ENCODE assay signal across 26 cellular contexts in the genomic region with DNA sequence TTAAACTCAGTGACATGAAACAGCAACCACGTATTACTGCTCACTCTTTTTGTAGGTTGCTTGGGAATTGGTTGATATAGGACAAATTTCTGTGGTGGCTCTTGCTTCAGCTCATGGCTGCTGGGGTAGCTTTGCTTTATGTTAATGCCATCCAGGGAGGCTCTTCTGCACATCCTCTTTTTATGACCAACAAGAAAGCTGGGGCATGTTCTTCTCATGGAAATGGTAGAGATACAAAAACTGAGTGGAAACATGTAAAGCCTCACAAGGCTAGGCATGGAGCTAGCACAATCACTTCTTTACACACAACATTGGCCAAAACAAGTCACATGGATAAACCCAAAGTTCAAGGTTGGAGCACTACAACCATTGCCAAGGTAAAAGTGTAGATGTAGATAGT.
"Had no signal": no experiment of that assay in that cellular context is flagged by ENCODE, and none has a peak within 500 bp of the region (broad histone marks: within the 10 kb centered on the region; RNA-seq: fewer than 3 reads in every experiment).

No MANE protein-coding gene starts in this region.

- H3K27ac ChIP-seq: coronary artery, dorsolateral prefrontal cortex, esophagus squamous epithelium, gastrocnemius medialis, heart right ventricle, left lung, lower lobe of right lung had no signal

- DNase-seq: dermis blood vessel endothelial cell; dorsolateral prefrontal cortex; effector CD4-positive, alpha-beta T cell; effector memory CD4-positive, alpha-beta T cell; erythroblast; esophagus squamous epithelium; foreskin fibroblast; foreskin melanocyte; gastrocnemius medialis; glutamatergic neuron; head of caudate nucleus; heart right ventricle; hippocampal formation; left cardiac atrium; left lung; left ventricle myocardium superior; lower lobe of right lung; mucosa of descending colon; naive B cell; naive thymus-derived CD8-positive, alpha-beta T cell had no signal

- H3K4me1 ChIP-seq: esophagus squamous epithelium, gastrocnemius medialis, heart right ventricle, left lung, lower lobe of right lung had no signal

- H3K36me3 ChIP-seq: esophagus squamous epithelium, gastrocnemius medialis, heart right ventricle, left lung, lower lobe of right lung had no signal

- H3K9me3 ChIP-seq: esophagus squamous epithelium, gastrocnemius medialis, left lung, lower lobe of right lung, mucosa of descending colon had no signal

- ATAC-seq: esophagus mucosa; gastrocnemius medialis; heart right ventricle; left cardiac atrium; left lung; left ventricle myocardium superior; lower lobe of right lung; mucosa of descending colon; naive thymus-derived CD8-positive, alpha-beta T cell had no signal

- H3K27me3 ChIP-seq: esophagus squamous epithelium, gastrocnemius medialis, heart right ventricle, left lung had no signal

- H3K4me3 ChIP-seq: coronary artery, dorsolateral prefrontal cortex, esophagus squamous epithelium, gastrocnemius medialis, heart right ventricle, left lung, lower lobe of right lung, mucosa of descending colon had no signal

- FAIRE-seq: colon, endothelial cell of umbilical vein, islet of Langerhans, keratinocyte had no signal
